In genomic region chr3:157159037-157159761, GRCh38 we compare ENCODE assay signal across 8 cellular contexts. TPM values are rescaled to one million over a fixed set of nuclear protein-coding genes. Genes with fewer than 3 reads are reported as not detected.
DNase-seq lines count a peak whose midpoint lies in the region; ATAC-seq and TF ChIP-seq lines count a peak whose summit lies in the region.

No MANE protein-coding gene starts in this region.

- ATAC-seq in GM18870 (IDR thresholded peaks at IDR 0.05; ENCODE audit: unreplicated experiment): peak; percentile 30
- ATAC-seq in HG03159 (IDR thresholded peaks at IDR 0.05; ENCODE audit: unreplicated experiment): peak; percentile 48
- ATAC-seq in mucosa of descending colon: peak; percentile 67

- peak overlapping the region; percentile 99 for H3K9ac ChIP-seq in endocrine pancreas (ENCODE audit: control insufficient read depth, insufficient read depth, low read length)

- CTCF ChIA-PET in AG04449 (lab: Yijun Ruan, JAX): interaction anchor here (1.4 to 2.9 kb wide), 3 partner anchors 16 to 43 kb away, joined by 4 to 27 read pairs (median 13); no protein-coding TSS in a partner anchor

- no peak for DNase-seq in AG04449 (ENCODE audit: low read depth, low spot score)
- peak; percentile 82 for DNase-seq in NCI-H774 (lab: John Stamatoyannopoulos, UW)
- DNase-seq in activated CD8-positive, alpha-beta memory T cell treated with anti-CD3 and anti-CD28 coated beads for 4 hours (ENCODE audit: low read depth in 2 of 2): peak; percentile 51 to 52
- DNase-seq in mucosa of descending colon: peak; percentile 75 to 86 (median 83)
- DNase-seq in stimulated activated CD8-positive, alpha-beta memory T cell treated with anti-CD3 and anti-CD28 coated beads, Interleukin-4, amount 100 ng/mL, for 24 hours (ENCODE audit: low read depth): peak; percentile 67

- H3K27me3 ChIP-seq in endocrine pancreas (ENCODE audit: control insufficient read depth, insufficient read depth, low read length): no peaks in the 10 kb centered on the region

- H3K36me3 ChIP-seq in endocrine pancreas (ENCODE audit: control insufficient read depth, insufficient read depth, low read length): peaks cover 3% of the 10 kb centered on the region
- no peaks in the 10 kb centered on the region for H3K36me3 ChIP-seq in mucosa of descending colon (ENCODE audit: low read depth)

- H3K9me3 ChIP-seq in endocrine pancreas (ENCODE audit: control insufficient read depth, low read length): no peaks in the 10 kb centered on the region
- no peaks in the 10 kb centered on the region for H3K9me3 ChIP-seq in mucosa of descending colon

- POLR2A ChIA-PET in AG04449 (lab: Yijun Ruan, JAX): interaction anchor here (0.8 to 6.4 kb wide), 9 partner anchors 9 to 278 kb away, joined by 3 to 177 read pairs (median 6); no protein-coding TSS in a partner anchor

- intact Hi-C loops in mucosa of descending colon (cut with DNase I, micrococcal nuclease): no loop called here

- TF ChIP-seq CTCF in AG04449 (IDR thresholded peaks at IDR 0.05; ENCODE audit: insufficient read depth, low read length, missing control alignments): peak; percentile 22
- TF ChIP-seq CTCF in mucosa of descending colon (IDR thresholded peaks at IDR 0.05): no peak

- H3K4me3 ChIP-seq in AG04449 (ENCODE audit: low read depth, low read length): peak overlapping the region; percentile 89
- peak overlapping the region; percentile 97 for H3K4me3 ChIP-seq in endocrine pancreas (ENCODE audit: control insufficient read depth, insufficient read depth, low read length)
- peak overlapping the region; percentile 97 for H3K4me3 ChIP-seq in mucosa of descending colon

- H3K4me1 ChIP-seq in endocrine pancreas (ENCODE audit: control insufficient read depth, insufficient read depth, low read length) (peaks cover 54% of the 10 kb centered on the region), mucosa of descending colon (ENCODE audit: low read depth) (peaks cover 46% of the 10 kb centered on the region)

RNA-seq across cellular contexts. Expression of gene CCNL1, which starts 0.7 kb away (rescaled TPM):
- total RNA-seq in mucosa of descending colon: 100 to 1,000 TPM; 127 to 146 (median 133) TPM
